ENCODE assay signal across 18 cellular contexts in genomic region chr9:119761737-119762136, GRCh38.
"Had no signal": no experiment of that assay in that cellular context is flagged by ENCODE, and none has a peak within 500 bp of the region (broad histone marks: within the 10 kb centered on the region; RNA-seq: fewer than 3 reads in every experiment).

No MANE protein-coding gene starts in this region.

- H3K4me2 ChIP-seq: hepatocyte, smooth muscle cell had no signal

- H3K27me3 ChIP-seq: body of pancreas, left lung, upper lobe of right lung had no signal

- DNase-seq: activated CD4-positive, alpha-beta T cell treated with anti-CD3 and anti-CD28 coated beads for 36 hours; activated CD4-positive, alpha-beta T cell treated with anti-CD3 and anti-CD28 coated beads, Interleukin-2, amount 50 U/mL, for 48 hours; activated naive CD8-positive, alpha-beta T cell treated with anti-CD3 and anti-CD28 coated beads for 36 hours; activated T-cell treated with anti-CD3 and anti-CD28 coated beads for 4 hours; amygdala; body of pancreas; effector memory CD8-positive, alpha-beta T cell; foreskin fibroblast; left lung; pancreas; stimulated activated CD4-positive, alpha-beta T cell treated with anti-CD3 and anti-CD28 coated beads, Interleukin-4, amount 100 ng/mL, for 1 hour; upper lobe of right lung had no signal

- H3K4me3 Mint-ChIP-seq: activated CD4-positive, alpha-beta T cell treated with anti-CD3 and anti-CD28 coated beads for 36 hours; activated naive CD8-positive, alpha-beta T cell treated with anti-CD3 and anti-CD28 coated beads for 36 hours; effector memory CD8-positive, alpha-beta T cell; neural crest cell had no signal

- ATAC-seq: activated CD4-positive, alpha-beta T cell treated with anti-CD3 and anti-CD28 coated beads for 36 hours; body of pancreas; effector memory CD8-positive, alpha-beta T cell; left lung; pancreas; sciatic nerve; upper lobe of right lung had no signal

- H3K9me3 Mint-ChIP-seq: activated naive CD8-positive, alpha-beta T cell treated with anti-CD3 and anti-CD28 coated beads for 36 hours; neural crest cell had no signal

- FAIRE-seq: pancreas, TTC549 had no signal

- H3K4me1 ChIP-seq: body of pancreas, left lung, pancreas, upper lobe of right lung had no signal

- H3K4me3 ChIP-seq: body of pancreas, hepatocyte, left lung, pancreas, smooth muscle cell, thoracic aorta, upper lobe of right lung had no signal

- H3K4me1 Mint-ChIP-seq: activated CD4-positive, alpha-beta T cell treated with anti-CD3 and anti-CD28 coated beads for 36 hours; activated naive CD8-positive, alpha-beta T cell treated with anti-CD3 and anti-CD28 coated beads for 36 hours had no signal

- H3K36me3 ChIP-seq: left lung, pancreas, thoracic aorta, upper lobe of right lung had no signal

- H3K27ac Mint-ChIP-seq: activated CD4-positive, alpha-beta T cell treated with anti-CD3 and anti-CD28 coated beads for 36 hours; activated naive CD8-positive, alpha-beta T cell treated with anti-CD3 and anti-CD28 coated beads for 36 hours; effector memory CD8-positive, alpha-beta T cell had no signal

- H3K9me3 ChIP-seq: body of pancreas, left lung, pancreas, thoracic aorta, upper lobe of right lung had no signal

- H3K79me2 ChIP-seq: hepatocyte had no signal

- H3K27ac ChIP-seq: body of pancreas, hepatocyte, left lung, pancreas, thoracic aorta, upper lobe of right lung had no signal

- H2AFZ ChIP-seq: hepatocyte had no signal

- H3K36me3 Mint-ChIP-seq: activated naive CD8-positive, alpha-beta T cell treated with anti-CD3 and anti-CD28 coated beads for 36 hours had no signal

- H3K27me3 Mint-ChIP-seq: effector memory CD8-positive, alpha-beta T cell had no signal
